ENCODE assay signal across 11 cellular contexts in genomic region chr20:48207505-48207904, GRCh38.
"Had no signal": no experiment of that assay in that cellular context is flagged by ENCODE, and none has a peak within 500 bp of the region (broad histone marks: within the 10 kb centered on the region; RNA-seq: fewer than 3 reads in every experiment).

No MANE protein-coding gene starts in this region.

- H3K9me3 ChIP-seq: HAP-1 had no signal

- H3K4me1 Mint-ChIP-seq: GM23338 had no signal

- FAIRE-seq: H1, H54 had no signal

- ATAC-seq: GM23338, HCT116 had no signal

- H3K4me3 Mint-ChIP-seq: GM23338, H9, HFFc6 had no signal

- H3K9me3 Mint-ChIP-seq: GM23338, H9 had no signal

- H3K4me3 ChIP-seq: GM23248, GM23338, HAP-1 had no signal

- H3K27ac Mint-ChIP-seq: GM23338, H9, HFFc6 had no signal

- H3K36me3 ChIP-seq: HAP-1 had no signal

- H3K4me1 ChIP-seq: HAP-1 had no signal

- H3K27ac ChIP-seq: GM23248 had no signal

- DNase-seq: GM23248, GOT3, H7, H9, HCEC 1CT, HFFc6 had no signal
